In genomic region chr2:7241041-7241440, GRCh38 we compare ENCODE assay signal across 28 cellular contexts.
"Had no signal": no experiment of that assay in that cellular context is flagged by ENCODE, and none has a peak within 500 bp of the region (broad histone marks: within the 10 kb centered on the region; RNA-seq: fewer than 3 reads in every experiment).

No MANE protein-coding gene starts in this region.

- ATAC-seq: activated naive CD4-positive, alpha-beta T cell treated with anti-CD3 and anti-CD28 coated beads, Interleukin-2, amount 50 U/mL, for 72 hours; activated naive CD8-positive, alpha-beta T cell treated with anti-CD3 and anti-CD28 coated beads, Interleukin-2, amount 50 U/mL, for 24 hours; activated T-cell treated with anti-CD3 and anti-CD28 coated beads, Interleukin-2, amount 50 U/mL, for 4 hours; activated T-cell treated with anti-CD3 and anti-CD28 coated beads, Interleukin-2, amount 50 U/mL, for 72 hours; activated T-helper 17 cell treated with anti-CD3 and anti-CD28 coated beads, Interleukin-2, amount 50 U/mL, for 72 hours; body of pancreas had no signal

- DNase-seq: activated effector memory CD4-positive, alpha-beta T cell treated with anti-CD3 and anti-CD28 coated beads, Interleukin-2, amount 50 U/mL, for 16 hours; activated effector memory CD4-positive, alpha-beta T cell treated with Interleukin-2 at 50 U/mL for 16 hours; activated gamma-delta T cell; activated gamma-delta T cell treated with Interleukin-2 at 50 U/mL for 16 hours; activated naive CD4-positive, alpha-beta T cell; activated naive CD4-positive, alpha-beta T cell treated with anti-CD3 and anti-CD28 coated beads for 36 hours; activated naive CD4-positive, alpha-beta T cell treated with anti-CD3 and anti-CD28 coated beads, Interleukin-2, amount 10 ng/mL, durations not matched to agents 7 days and 5 days; activated naive CD4-positive, alpha-beta T cell treated with anti-CD3 and anti-CD28 coated beads, Interleukin-2, amount 50 U/mL, for 16 hours; activated naive CD4-positive, alpha-beta T cell treated with Interleukin-2 at 50 U/mL for 16 hours; activated naive CD8-positive, alpha-beta T cell treated with anti-CD3 and anti-CD28 coated beads for 36 hours; activated naive CD8-positive, alpha-beta T cell treated with anti-CD3 and anti-CD28 coated beads, Interleukin-2, amount 10 ng/mL, durations not matched to agents 7 days and 5 days; activated naive CD8-positive, alpha-beta T cell treated with anti-CD3 and anti-CD28 coated beads, Interleukin-2, amount 50 U/mL, for 24 hours; activated T-cell treated with anti-CD3 and anti-CD28 coated beads, Interleukin-2, amount 50 U/mL, for 1 hour; activated T-cell treated with anti-CD3 and anti-CD28 coated beads, Interleukin-2, amount 50 U/mL, for 24 hours; activated T-cell treated with anti-CD3 and anti-CD28 coated beads, Interleukin-2, amount 50 U/mL, for 4 hours; activated T-cell treated with anti-CD3 and anti-CD28 coated beads, Interleukin-2, amount 50 U/mL, for 48 hours; activated T-cell treated with anti-CD3 and anti-CD28 coated beads, Interleukin-2, amount 50 U/mL, for 72 hours; adrenal gland; amniotic stem cell; amygdala; anterior cingulate cortex; aorta; body of pancreas; brain microvascular endothelial cell; central memory CD4-positive, alpha-beta T cell; cerebellar nuclear complex had no signal
